In genomic region chr17:56910509-56911235, GRCh38 we compare ENCODE assay signal across 8 cellular contexts. TPM values are rescaled to one million over a fixed set of nuclear protein-coding genes. Genes with fewer than 3 reads are reported as not detected.
A peak's percentile ranks its signal among the peaks of the same experiment; 100 is the strongest.
DNase-seq lines count a peak whose midpoint lies in the region; ATAC-seq and TF ChIP-seq lines count a peak whose summit lies in the region.
"Had no signal": no experiment of that assay in that cellular context is flagged by ENCODE, and none has a peak within 500 bp of the region (broad histone marks: within the 10 kb centered on the region; RNA-seq: fewer than 3 reads in every experiment).

No MANE protein-coding gene starts in this region.

- H3K27ac Mint-ChIP-seq in T-helper 17 cell = peak overlapping the region; percentile 85
- peak overlapping the region; percentile 21 to 94 for H3K27ac Mint-ChIP-seq in stimulated activated naive CD8-positive, alpha-beta T cell treated with anti-CD3 and anti-CD28 coated beads, Interleukin-15, amount 100 ng/mL, for 72 hours
- H3K27ac Mint-ChIP-seq in H9 = no peak overlapping the region
- H3K27ac Mint-ChIP-seq in neural progenitor cell = no peak overlapping the region

- H3K9ac ChIP-seq in H9 (ENCODE audit: extremely low read depth, insufficient read length, low read length) (no peak overlapping the region), neural progenitor cell (no peak overlapping the region)

- H3K23ac ChIP-seq in H9 (ENCODE audit: insufficient read length, low read depth, low read length) = no peak overlapping the region

- no peak overlapping the region for H2BK5ac ChIP-seq in H9 (ENCODE audit: insufficient read length, low read length)

- no peaks in the 10 kb centered on the region for H3K79me1 ChIP-seq in H9 (ENCODE audit: insufficient read depth, low read depth, low read length, poor library complexity, severe bottlenecking)

- peak; percentile 28 for TF ChIP-seq POLR2A in GM18505 (IDR thresholded peaks at IDR 0.05; ENCODE audit: borderline replicate concordance, extremely low read depth, insufficient read depth, insufficient read length)

- no peaks in the 10 kb centered on the region for H3F3A ChIP-seq in neural progenitor cell (ENCODE audit: low read depth)

- H3K4me3 Mint-ChIP-seq in T-helper 17 cell (peak overlapping the region; percentile 67), H9 (no peak overlapping the region), neural progenitor cell (no peak overlapping the region)
- H3K4me3 Mint-ChIP-seq in stimulated activated naive CD8-positive, alpha-beta T cell treated with anti-CD3 and anti-CD28 coated beads, Interleukin-15, amount 100 ng/mL, for 72 hours = peak overlapping the region; percentile 90 to 97

- 83% methylated on average over 7 of the region's 7 CpGs for WGBS in hepatocyte (ENCODE audit: low lambda C conversion rate, missing lambda C conversion rate)
- WGBS in H9 (ENCODE audit: extremely low coverage, insufficient read length, low lambda C conversion rate) = no CpG with 5 or more reads among the region's 7 CpGs

- H4K8ac ChIP-seq in H9 (replicated peaks; ENCODE audit: insufficient read length, low read depth, low read length) = no peak overlapping the region

- H3K4me1 ChIP-seq in hepatocyte (ENCODE audit: insufficient read depth) (peaks cover 18% of the 10 kb centered on the region), H9 (ENCODE audit: insufficient read depth, low read length) (no peaks in the 10 kb centered on the region; the same call in 1 of the 2 replicates), neural progenitor cell (peaks cover 8% of the 10 kb centered on the region)

- no peak overlapping the region for H2BK20ac ChIP-seq in H9 (ENCODE audit: low read depth, low read length, poor library complexity, severe bottlenecking)

- H3K4me2 ChIP-seq in hepatocyte = peak overlapping the region; percentile 94
- H3K4me2 ChIP-seq in H9 (ENCODE audit: insufficient read depth, insufficient read length, low read length) = no peak overlapping the region
- H3K4me2 ChIP-seq in neural progenitor cell = no peak overlapping the region

- no peaks in the 10 kb centered on the region for H3K9me3 ChIP-seq in T-helper 17 cell (ENCODE audit: control insufficient read depth, low read length, poor library complexity, severe bottlenecking)
- H3K9me3 ChIP-seq in hepatocyte (ENCODE audit: low read depth) = no peaks in the 10 kb centered on the region
- H3K9me3 ChIP-seq in H9 (ENCODE audit: control insufficient read depth, low read depth, low read length) = no peaks in the 10 kb centered on the region
- H3K9me3 ChIP-seq in neural progenitor cell (ENCODE audit: low read depth) = no peaks in the 10 kb centered on the region

- no peak overlapping the region for H3K14ac ChIP-seq in H9 (ENCODE audit: insufficient read depth, low read length)

- no peak for TF ChIP-seq CTCF in hepatocyte (IDR thresholded peaks at IDR 0.05; ENCODE audit: poor library complexity)
- no peak for TF ChIP-seq CTCF in H9 (conservative IDR thresholded peaks at IDR 0.05)
- TF ChIP-seq CTCF in neural progenitor cell (IDR thresholded peaks at IDR 0.05) = no peak

- H3K36me3 Mint-ChIP-seq in T-helper 17 cell (ENCODE audit: low read depth) (peaks cover 9% of the 10 kb centered on the region), H9 (ENCODE audit: insufficient read depth in 1 of 3, low read depth in 3 of 3) (peaks cover 11 to 35% (median 22%) of the 10 kb centered on the region in 3 experiments), neural progenitor cell (peaks cover 11% of the 10 kb centered on the region)

- H4K20me1 ChIP-seq in hepatocyte (ENCODE audit: insufficient read depth, poor library complexity, severe bottlenecking) = peaks cover 6% of the 10 kb centered on the region
- no peaks in the 10 kb centered on the region for H4K20me1 ChIP-seq in H9 (ENCODE audit: control insufficient read depth, insufficient read depth, insufficient read length)
- no peaks in the 10 kb centered on the region for H4K20me1 ChIP-seq in neural progenitor cell (ENCODE audit: low read depth)

- H3K27me3 Mint-ChIP-seq in T-helper 17 cell (no peaks in the 10 kb centered on the region), H9 (ENCODE audit: low read depth) (peaks cover 23% of the 10 kb centered on the region), neural progenitor cell (ENCODE audit: insufficient read depth, low read depth) (peaks cover 9% of the 10 kb centered on the region)
- H3K27me3 Mint-ChIP-seq in stimulated activated naive CD8-positive, alpha-beta T cell treated with anti-CD3 and anti-CD28 coated beads, Interleukin-15, amount 100 ng/mL, for 72 hours = no peaks in the 10 kb centered on the region

- H3K79me2 ChIP-seq in hepatocyte (peaks cover 46% of the 10 kb centered on the region), H9 (ENCODE audit: insufficient read depth, low read length) (no peaks in the 10 kb centered on the region; the same call in 1 of the 2 replicates), neural progenitor cell (ENCODE audit: low read depth) (no peaks in the 10 kb centered on the region)

- H2BK15ac ChIP-seq in H9 (ENCODE audit: low read depth, low read length) = no peak overlapping the region

- H3T11ph ChIP-seq in H9 (ENCODE audit: low read length) = no peak overlapping the region

- no peaks in the 10 kb centered on the region for H3K9me3 Mint-ChIP-seq in stimulated activated naive CD8-positive, alpha-beta T cell treated with anti-CD3 and anti-CD28 coated beads, Interleukin-15, amount 100 ng/mL, for 72 hours
- H3K9me3 Mint-ChIP-seq in H9 (peaks cover 0 to 3% of the 10 kb centered on the region in 2 experiments; a peak in 1 of 5 replicates), neural progenitor cell (no peaks in the 10 kb centered on the region)
- H3K9me3 Mint-ChIP-seq: brain had no signal

- H4K5ac ChIP-seq in H9 (ENCODE audit: insufficient read length, low read depth, low read length) = no peak overlapping the region

- H2AK5ac ChIP-seq in H9 (ENCODE audit: insufficient read length, low read length) = no peak overlapping the region

- H4K91ac ChIP-seq in H9 (ENCODE audit: insufficient read length, low read depth, low read length) = no peak overlapping the region

- H3K56ac ChIP-seq in H9 (ENCODE audit: insufficient read length, low read depth, low read length) = no peak overlapping the region

- H2AFZ ChIP-seq in hepatocyte (no peak overlapping the region), H9 (ENCODE audit: low read length) (no peak overlapping the region), neural progenitor cell (replicated peaks) (no peak overlapping the region)

- H3K4me3 ChIP-seq in hepatocyte (no peak overlapping the region), neural progenitor cell (no peak overlapping the region)

- peaks cover 62% of the 10 kb centered on the region for H3K4me1 Mint-ChIP-seq in T-helper 17 cell
- peaks cover 62% of the 10 kb centered on the region for H3K4me1 Mint-ChIP-seq in stimulated activated naive CD8-positive, alpha-beta T cell treated with anti-CD3 and anti-CD28 coated beads, Interleukin-15, amount 100 ng/mL, for 72 hours
- peaks cover 14 to 18% of the 10 kb centered on the region in 2 experiments for H3K4me1 Mint-ChIP-seq in H9
- H3K4me1 Mint-ChIP-seq in neural progenitor cell = peaks cover 10% of the 10 kb centered on the region

- H3K27me3 ChIP-seq in hepatocyte (no peaks in the 10 kb centered on the region), H9 (ENCODE audit: insufficient read depth, low read length) (peaks cover 2% of the 10 kb centered on the region; the same call in 1 of the 2 replicates), neural progenitor cell (peaks cover 35% of the 10 kb centered on the region)

- H3K18ac ChIP-seq in H9 (ENCODE audit: insufficient read length, low read depth, low read length) = no peak overlapping the region

- H3K4ac ChIP-seq in H9 (ENCODE audit: low read depth, low read length) = no peak overlapping the region

- no peak overlapping the region for H2BK12ac ChIP-seq in H9 (ENCODE audit: insufficient read length, low read depth, low read length)

- no peak for ATAC-seq in GM18505 (IDR thresholded peaks at IDR 0.05; ENCODE audit: unreplicated experiment)
- ATAC-seq in T-helper 17 cell = no peak
- ATAC-seq in stimulated activated naive CD8-positive, alpha-beta T cell treated with anti-CD3 and anti-CD28 coated beads, Interleukin-15, amount 100 ng/mL, for 72 hours = no peak
- no peak for ATAC-seq in HG02678 (IDR thresholded peaks at IDR 0.05; ENCODE audit: unreplicated experiment)

- H2BK120ac ChIP-seq in H9 (ENCODE audit: low read depth, low read length, poor library complexity, severe bottlenecking) = no peak overlapping the region

- no peaks in the 10 kb centered on the region for H3K9me2 ChIP-seq in hepatocyte (replicated peaks; ENCODE audit: insufficient read depth)

- peaks cover 21% of the 10 kb centered on the region for H3K23me2 ChIP-seq in H9 (ENCODE audit: insufficient read length, low read depth, low read length, poor library complexity, severe bottlenecking)

- H3K27ac ChIP-seq in hepatocyte (peak overlapping the region; percentile 19), H9 (ENCODE audit: insufficient read length, low read depth, low read length) (no peak overlapping the region), neural progenitor cell (no peak overlapping the region)

- DNase-seq in T-helper 17 cell (no peak), hepatocyte (ENCODE audit: low spot score) (no peak), H9 (no peak), neural progenitor cell (ENCODE audit: low spot score) (no peak)
- no peak for DNase-seq in stimulated activated naive CD8-positive, alpha-beta T cell treated with anti-CD3 and anti-CD28 coated beads, Interleukin-15, amount 100 ng/mL, for 72 hours

- H3K36me3 ChIP-seq in hepatocyte (replicated peaks; ENCODE audit: insufficient read depth, low read depth) (no peaks in the 10 kb centered on the region), neural progenitor cell (no peaks in the 10 kb centered on the region)

RNA-seq across cellular contexts. Expression of gene TRIM25, which starts 3.2 kb away (rescaled TPM):
- total RNA-seq in T-helper 17 cell = 10 to 100 TPM; 40.2 to 46.3 TPM
- 24.6 and 26.3 TPM in 2 replicates for total RNA-seq in hepatocyte
- polyA plus RNA-seq in hepatocyte = 9.1 and 11.4 TPM in 2 replicates
- total RNA-seq in H9 (2021) = 32.5 and 34.6 TPM in 2 replicates
- 6.1 and 7.6 TPM in 2 replicates for total RNA-seq in neural progenitor cell (ENCODE audit: low replicate concordance)

RNA-seq across cellular contexts. Expression of gene COIL, which starts 50.2 kb away (rescaled TPM):
- total RNA-seq in T-helper 17 cell (10 to 100 TPM; 14.0 to 19.6 TPM), hepatocyte (19.8 and 21.0 TPM in 2 replicates), H9 (2021) (21.5 and 22.2 TPM in 2 replicates), neural progenitor cell (ENCODE audit: low replicate concordance) (25.4 and 40.0 TPM in 2 replicates)
- 12.9 and 18.4 TPM in 2 replicates for polyA plus RNA-seq in hepatocyte

Comparison
In these comparisons a context has a peak if more than half of its experiments do, and no peak if none do; other contexts are left out.
1. H3K27ac Mint-ChIP-seq: peak in T-helper 17 cell (single experiment) and stimulated activated naive CD8-positive, alpha-beta T cell treated with anti-CD3 and anti-CD28 coated beads, Interleukin-15, amount 100 ng/mL, for 72 hours (2 of 2); none in H9 (0 of 3) and neural progenitor cell (single experiment).
2. H3K4me3 Mint-ChIP-seq: peak in T-helper 17 cell (single experiment) and stimulated activated naive CD8-positive, alpha-beta T cell treated with anti-CD3 and anti-CD28 coated beads, Interleukin-15, amount 100 ng/mL, for 72 hours (2 of 2); none in H9 (0 of 2) and neural progenitor cell (single experiment).